In genomic region chr7:43729924-43730248, GRCh38 we compare ENCODE assay signal across 8 cellular contexts. TPM values are rescaled to one million over a fixed set of nuclear protein-coding genes. Genes with fewer than 3 reads are reported as not detected.
DNase-seq lines count a peak whose midpoint lies in the region; ATAC-seq and TF ChIP-seq lines count a peak whose summit lies in the region.

No MANE protein-coding gene starts in this region.

- H2AFZ ChIP-seq in PC-3 (ENCODE audit: low read length): peak overlapping the region; percentile 97
- peak overlapping the region; percentile 98 for H2AFZ ChIP-seq in fibroblast of lung (ENCODE audit: low read length)

- H3K27me3 ChIP-seq in PC-3 (ENCODE audit: low read length): no peaks in the 10 kb centered on the region
- no peaks in the 10 kb centered on the region for H3K27me3 ChIP-seq in fibroblast of lung (ENCODE audit: control insufficient read depth, insufficient read depth, low read length)
- H3K27me3 ChIP-seq in prostate gland (replicated peaks; ENCODE audit: insufficient read depth): no peaks in the 10 kb centered on the region

- no peak for TF ChIP-seq POLR2A in prostate gland (IDR thresholded peaks at IDR 0.05)

- no peak for DNase-seq in activated CD8-positive, alpha-beta memory T cell treated with anti-CD3 and anti-CD28 coated beads, Interleukin-2, amount 10 ng/mL, durations not matched to agents 7 days and 5 days
- no peak for DNase-seq in activated CD8-positive, alpha-beta memory T cell treated with anti-CD3 and anti-CD28 coated beads for 24 hours
- DNase-seq in PC-3: no peak
- no peak for DNase-seq in fibroblast of lung (ENCODE audit: low read depth in 2 of 2)
- no peak for DNase-seq in prostate gland (ENCODE audit: low spot score)
- no peak for DNase-seq in GM10248 (ENCODE audit: extremely low spot score)
- DNase-seq in SW480 (ENCODE audit: low spot score): no peak

- peak overlapping the region; percentile 94 for H3K9ac ChIP-seq in PC-3 (ENCODE audit: low read length)
- peak overlapping the region; percentile 69 for H3K9ac ChIP-seq in fibroblast of lung (ENCODE audit: insufficient read depth, low read length)

- no peaks in the 10 kb centered on the region for H3K36me3 ChIP-seq in PC-3 (ENCODE audit: low read depth, low read length)
- H3K36me3 ChIP-seq in fibroblast of lung (ENCODE audit: control insufficient read depth, insufficient read depth, low read length): no peaks in the 10 kb centered on the region
- no peaks in the 10 kb centered on the region for H3K36me3 ChIP-seq in prostate gland

- H3K9me3 ChIP-seq in PC-3 (ENCODE audit: low read length) (no peaks in the 10 kb centered on the region), fibroblast of lung (ENCODE audit: control insufficient read depth, insufficient read depth, low read depth, low read length) (no peaks in the 10 kb centered on the region), prostate gland (no peaks in the 10 kb centered on the region)

- H3K4me1 ChIP-seq in PC-3 (ENCODE audit: insufficient read depth, low read length) (peaks cover 18% of the 10 kb centered on the region; the same call in 1 of the 2 replicates), fibroblast of lung (ENCODE audit: control insufficient read depth, extremely low read depth, insufficient read depth, low read length) (peaks cover 2% of the 10 kb centered on the region), prostate gland (replicated peaks) (no peaks in the 10 kb centered on the region)

- H3K79me2 ChIP-seq in PC-3 (ENCODE audit: low read length): peaks cover 45% of the 10 kb centered on the region
- H3K79me2 ChIP-seq in fibroblast of lung (ENCODE audit: control insufficient read depth, insufficient read depth, low read length): peaks cover 28% of the 10 kb centered on the region

- H3K9me2 ChIP-seq in PC-3 (replicated peaks; ENCODE audit: low read length): no peaks in the 10 kb centered on the region

- peak overlapping the region; percentile 86 for H3K27ac Mint-ChIP-seq in activated CD8-positive, alpha-beta memory T cell treated with anti-CD3 and anti-CD28 coated beads, Interleukin-2, amount 10 ng/mL, durations not matched to agents 7 days and 5 days

- H4K20me1 ChIP-seq in PC-3 (ENCODE audit: low read length) (peaks cover 12% of the 10 kb centered on the region; the same call in 1 of the 2 replicates), fibroblast of lung (ENCODE audit: control insufficient read depth, extremely low read depth, insufficient read depth, low read length) (no peaks in the 10 kb centered on the region)

- no peak for ATAC-seq in activated CD8-positive, alpha-beta memory T cell treated with anti-CD3 and anti-CD28 coated beads, Interleukin-2, amount 10 ng/mL, durations not matched to agents 7 days and 5 days
- ATAC-seq in PC-3 (peak; percentile 3; the same call in 1 of the 2 replicates), HG03025 (IDR thresholded peaks at IDR 0.05; ENCODE audit: low FRiP score, unreplicated experiment) (no peak)

- intact Hi-C loops in PC-3 (cut with micrococcal nuclease) (loop anchor here (1.0 to 10.0 kb wide), 4 partner anchors 35 to 795 kb away; partner anchors contain the start of genes MRPL32 and PSMA2), prostate gland (cut with DNase I) (no loop called here)

- H3K4me3 Mint-ChIP-seq in activated CD8-positive, alpha-beta memory T cell treated with anti-CD3 and anti-CD28 coated beads, Interleukin-2, amount 10 ng/mL, durations not matched to agents 7 days and 5 days: peak overlapping the region; percentile 94

- TF ChIP-seq CTCF in PC-3 (conservative IDR thresholded peaks at IDR 0.05; ENCODE audit: low read depth, low read length) (no peak), fibroblast of lung (conservative IDR thresholded peaks at IDR 0.05 in 1 of 2, IDR thresholded peaks at IDR 0.05 in 1 of 2; ENCODE audit: low read depth in 1 of 2, low read length in 2 of 2) (no peak), prostate gland (IDR thresholded peaks at IDR 0.05) (no peak), GM10248 (IDR thresholded peaks at IDR 0.05; ENCODE audit: control extremely low read depth, extremely low read depth, low read depth, missing control alignments) (no peak)

- peaks cover 3% of the 10 kb centered on the region for H3K27me3 Mint-ChIP-seq in activated CD8-positive, alpha-beta memory T cell treated with anti-CD3 and anti-CD28 coated beads, Interleukin-2, amount 10 ng/mL, durations not matched to agents 7 days and 5 days

- H3K4me2 ChIP-seq in PC-3 (ENCODE audit: low read length) (peak overlapping the region; percentile 84), fibroblast of lung (ENCODE audit: extremely low read depth, insufficient read depth, low read length) (peak overlapping the region; percentile 88)

- POLR2A ChIA-PET in PC-3 (lab: Charles Lee; ENCODE audit: unreplicated experiment): interaction anchor here (0.6 to 1.0 kb wide), 3 partner anchors 95 to 147 kb away, joined by 3 to 6 read pairs (median 5); partner anchors contain the start of gene STK17A
- POLR2A ChIA-PET in GM10248 (lab: Yijun Ruan, JAX): interaction anchor here (0.9 kb wide), 2 partner anchors 143 to 147 kb away, joined by 3 read pairs; partner anchors contain the start of gene STK17A

- WGBS in prostate gland: 21% methylated on average over 4 of the region's 4 CpGs

- no peaks in the 10 kb centered on the region for H3K9me3 Mint-ChIP-seq in activated CD8-positive, alpha-beta memory T cell treated with anti-CD3 and anti-CD28 coated beads, Interleukin-2, amount 10 ng/mL, durations not matched to agents 7 days and 5 days (ENCODE audit: low read depth)

- H3F3A ChIP-seq in PC-3 (ENCODE audit: low read length, unreplicated experiment): no peaks in the 10 kb centered on the region

- peaks cover 30% of the 10 kb centered on the region for H3K4me1 Mint-ChIP-seq in activated CD8-positive, alpha-beta memory T cell treated with anti-CD3 and anti-CD28 coated beads, Interleukin-2, amount 10 ng/mL, durations not matched to agents 7 days and 5 days

- H3K27ac ChIP-seq in PC-3 (ENCODE audit: low read length) (peak overlapping the region; percentile 53), fibroblast of lung (ENCODE audit: insufficient read depth, low read length) (peak overlapping the region; percentile 70), prostate gland (peak overlapping the region; percentile 72 to 79)

- TSS peak; percentile 93 for BruUV-seq in PC-3 (replicated peaks; lab: Mats Ljungman, UMichigan)

- CTCF ChIA-PET in activated CD8-positive, alpha-beta memory T cell treated with anti-CD3 and anti-CD28 coated beads, Interleukin-2, amount 10 ng/mL, durations not matched to agents 7 days and 5 days (lab: Charles Lee): interaction anchor here (0.8 to 4.2 kb wide), 11 partner anchors 9 to 274 kb away, joined by 3 to 36 read pairs (median 4); partner anchors contain the start of genes BLVRA and STK17A
- CTCF ChIA-PET in PC-3 (lab: Charles Lee): interaction anchor here (0.6 to 0.9 kb wide), 3 partner anchors 70 to 147 kb away, joined by 3 read pairs; partner anchors contain the start of gene STK17A
- CTCF ChIA-PET in GM10248 (lab: Yijun Ruan, JAX): interaction anchor here (0.9 to 3.1 kb wide), 8 partner anchors 8 to 147 kb away, joined by 4 to 26 read pairs (median 7); partner anchors contain the start of gene STK17A

- H3K4me3 ChIP-seq in PC-3 (ENCODE audit: low read length) (peak overlapping the region; percentile 95), fibroblast of lung (replicated peaks in 1 of 4; ENCODE audit: control extremely low read depth in 1 of 4, insufficient read depth in 1 of 4, low read depth in 3 of 4, low read length in 4 of 4) (peak overlapping the region; percentile 76 to 97 (median 86)), prostate gland (peak overlapping the region; percentile 51 to 65)

- peaks cover 10% of the 10 kb centered on the region for H3K36me3 Mint-ChIP-seq in activated CD8-positive, alpha-beta memory T cell treated with anti-CD3 and anti-CD28 coated beads, Interleukin-2, amount 10 ng/mL, durations not matched to agents 7 days and 5 days

RNA-seq across cellular contexts. Expression of gene COA1, which starts 0.6 kb away (rescaled TPM):
- 10 to 100 TPM; 66.7 to 73.0 TPM for total RNA-seq in activated CD8-positive, alpha-beta memory T cell treated with anti-CD3 and anti-CD28 coated beads, Interleukin-2, amount 10 ng/mL, durations not matched to agents 7 days and 5 days
- 65.8 and 82.0 TPM in 2 replicates for total RNA-seq in PC-3 (2014; rRNA removed)
- 34.2 and 39.6 TPM in 2 replicates for total RNA-seq in fibroblast of lung
- 28.8 and 30.7 TPM in 2 replicates for polyA plus RNA-seq in fibroblast of lung
- polyA plus RNA-seq in fibroblast of lung (2012): 41.2 and 48.5 TPM in 2 replicates
- polyA minus RNA-seq in fibroblast of lung (ENCODE audit: low replicate concordance): 15.1 and 31.4 TPM in 2 replicates
- 10 to 100 TPM; 47.9 to 57.5 TPM for total RNA-seq in prostate gland

RNA-seq across cellular contexts. Expression of gene BLVRA, which starts 28.6 kb away (rescaled TPM):
- total RNA-seq in activated CD8-positive, alpha-beta memory T cell treated with anti-CD3 and anti-CD28 coated beads, Interleukin-2, amount 10 ng/mL, durations not matched to agents 7 days and 5 days: 10 to 100 TPM; 37.2 to 46.9 TPM
- total RNA-seq in PC-3 (2014; rRNA removed) (27.6 and 33.9 TPM in 2 replicates), fibroblast of lung (56.2 and 72.8 TPM in 2 replicates), prostate gland (10 to 100 TPM; 30.2 to 39.7 TPM)
- 108 and 124 TPM in 2 replicates for polyA plus RNA-seq in fibroblast of lung
- 104 and 114 TPM in 2 replicates for polyA plus RNA-seq in fibroblast of lung (2012)
- 52.7 and 54.6 TPM in 2 replicates for polyA minus RNA-seq in fibroblast of lung (ENCODE audit: low replicate concordance)
